In the genomic region with DNA sequence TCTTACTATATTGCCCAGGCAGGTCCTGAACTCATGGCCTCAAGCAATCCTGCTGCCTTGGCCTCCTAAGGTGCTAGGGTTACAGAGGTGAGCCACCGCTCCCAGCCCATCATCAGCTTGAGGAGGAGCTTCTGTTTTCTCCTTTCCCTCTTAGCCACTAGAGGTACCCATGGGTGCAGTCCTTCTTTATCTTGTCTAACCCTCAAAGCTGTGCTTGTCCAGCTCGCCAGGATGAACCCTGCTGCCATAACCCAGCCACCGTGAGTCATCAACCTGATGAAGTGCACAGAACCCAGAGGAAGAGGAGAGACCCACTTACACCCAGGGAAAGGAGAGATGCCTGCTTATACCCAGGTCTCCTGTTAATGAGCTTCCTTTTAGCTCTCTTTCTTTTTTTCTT, we compare ENCODE assay signal across 1 cellular context.
TF ChIP-seq lines count a peak whose summit lies in the region.

No MANE protein-coding gene starts in this region.

TF ChIP-seq in GM12878, 131 proteins besides CTCF, POLR2A, EP300 and RAD21:
- no peak for TF ChIP-seq HDAC6 (IDR thresholded peaks at IDR 0.05; ENCODE audit: unreplicated experiment)
- TF ChIP-seq FOS (IDR thresholded peaks at IDR 0.05; ENCODE audit: borderline replicate concordance, extremely low read depth, insufficient read length): no peak
- no peak for TF ChIP-seq NRF1 (conservative IDR thresholded peaks at IDR 0.05; ENCODE audit: low read depth, low read length)
- TF ChIP-seq E2F8 (IDR thresholded peaks at IDR 0.05; ENCODE audit: low read depth, partially characterized antibody): no peak
- TF ChIP-seq, protein P1, sequence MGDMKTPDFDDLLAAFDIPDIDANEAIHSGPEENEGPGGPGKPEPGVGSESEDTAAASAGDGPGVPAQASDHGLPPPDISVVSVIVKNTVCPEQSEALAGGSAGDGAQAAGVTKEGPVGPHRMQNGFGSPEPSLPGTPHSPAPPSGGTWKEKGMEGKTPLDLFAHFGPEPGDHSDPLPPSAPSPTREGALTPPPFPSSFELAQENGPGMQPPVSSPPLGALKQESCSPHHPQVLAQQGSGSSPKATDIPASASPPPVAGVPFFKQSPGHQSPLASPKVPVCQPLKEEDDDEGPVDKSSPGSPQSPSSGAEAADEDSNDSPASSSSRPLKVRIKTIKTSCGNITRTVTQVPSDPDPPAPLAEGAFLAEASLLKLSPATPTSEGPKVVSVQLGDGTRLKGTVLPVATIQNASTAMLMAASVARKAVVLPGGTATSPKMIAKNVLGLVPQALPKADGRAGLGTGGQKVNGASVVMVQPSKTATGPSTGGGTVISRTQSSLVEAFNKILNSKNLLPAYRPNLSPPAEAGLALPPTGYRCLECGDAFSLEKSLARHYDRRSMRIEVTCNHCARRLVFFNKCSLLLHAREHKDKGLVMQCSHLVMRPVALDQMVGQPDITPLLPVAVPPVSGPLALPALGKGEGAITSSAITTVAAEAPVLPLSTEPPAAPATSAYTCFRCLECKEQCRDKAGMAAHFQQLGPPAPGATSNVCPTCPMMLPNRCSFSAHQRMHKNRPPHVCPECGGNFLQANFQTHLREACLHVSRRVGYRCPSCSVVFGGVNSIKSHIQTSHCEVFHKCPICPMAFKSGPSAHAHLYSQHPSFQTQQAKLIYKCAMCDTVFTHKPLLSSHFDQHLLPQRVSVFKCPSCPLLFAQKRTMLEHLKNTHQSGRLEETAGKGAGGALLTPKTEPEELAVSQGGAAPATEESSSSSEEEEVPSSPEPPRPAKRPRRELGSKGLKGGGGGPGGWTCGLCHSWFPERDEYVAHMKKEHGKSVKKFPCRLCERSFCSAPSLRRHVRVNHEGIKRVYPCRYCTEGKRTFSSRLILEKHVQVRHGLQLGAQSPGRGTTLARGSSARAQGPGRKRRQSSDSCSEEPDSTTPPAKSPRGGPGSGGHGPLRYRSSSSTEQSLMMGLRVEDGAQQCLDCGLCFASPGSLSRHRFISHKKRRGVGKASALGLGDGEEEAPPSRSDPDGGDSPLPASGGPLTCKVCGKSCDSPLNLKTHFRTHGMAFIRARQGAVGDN (IDR thresholded peaks at IDR 0.05): no peak
- TF ChIP-seq E4F1 (IDR thresholded peaks at IDR 0.05; ENCODE audit: borderline replicate concordance, partially characterized antibody): no peak
- TF ChIP-seq ZNF217 (IDR thresholded peaks at IDR 0.05): no peak
- no peak for TF ChIP-seq TARDBP (IDR thresholded peaks at IDR 0.05; ENCODE audit: borderline replicate concordance)
- TF ChIP-seq SRF (IDR thresholded peaks at IDR 0.05; ENCODE audit: low read depth in 2 of 2, low read length in 2 of 2): no peak
- TF ChIP-seq ATF7 (IDR thresholded peaks at IDR 0.05; ENCODE audit: low read depth): no peak
- no peak for TF ChIP-seq ESRRA (IDR thresholded peaks at IDR 0.05; ENCODE audit: low read length)
- no peak for TF ChIP-seq GATAD2B (conservative IDR thresholded peaks at IDR 0.05; ENCODE audit: low read depth)
- TF ChIP-seq EZH2 (IDR thresholded peaks at IDR 0.05; ENCODE audit: borderline replicate concordance, control insufficient read depth, low read depth, low read length): no peak
- TF ChIP-seq IRF4 (IDR thresholded peaks at IDR 0.05; ENCODE audit: low read depth, low read length): no peak
- no peak for TF ChIP-seq FOXM1 (IDR thresholded peaks at IDR 0.05; ENCODE audit: low read depth, low read length)
- no peak for TF ChIP-seq TAF1 (IDR thresholded peaks at IDR 0.05; ENCODE audit: borderline replicate concordance, low read depth, low read length)
- no peak for TF ChIP-seq NKRF (conservative IDR thresholded peaks at IDR 0.05)
- no peak for TF ChIP-seq RFX5 (IDR thresholded peaks at IDR 0.05; ENCODE audit: low read depth, low read length)
- no peak for TF ChIP-seq ZNF622 (IDR thresholded peaks at IDR 0.05)
